In the genomic region with DNA sequence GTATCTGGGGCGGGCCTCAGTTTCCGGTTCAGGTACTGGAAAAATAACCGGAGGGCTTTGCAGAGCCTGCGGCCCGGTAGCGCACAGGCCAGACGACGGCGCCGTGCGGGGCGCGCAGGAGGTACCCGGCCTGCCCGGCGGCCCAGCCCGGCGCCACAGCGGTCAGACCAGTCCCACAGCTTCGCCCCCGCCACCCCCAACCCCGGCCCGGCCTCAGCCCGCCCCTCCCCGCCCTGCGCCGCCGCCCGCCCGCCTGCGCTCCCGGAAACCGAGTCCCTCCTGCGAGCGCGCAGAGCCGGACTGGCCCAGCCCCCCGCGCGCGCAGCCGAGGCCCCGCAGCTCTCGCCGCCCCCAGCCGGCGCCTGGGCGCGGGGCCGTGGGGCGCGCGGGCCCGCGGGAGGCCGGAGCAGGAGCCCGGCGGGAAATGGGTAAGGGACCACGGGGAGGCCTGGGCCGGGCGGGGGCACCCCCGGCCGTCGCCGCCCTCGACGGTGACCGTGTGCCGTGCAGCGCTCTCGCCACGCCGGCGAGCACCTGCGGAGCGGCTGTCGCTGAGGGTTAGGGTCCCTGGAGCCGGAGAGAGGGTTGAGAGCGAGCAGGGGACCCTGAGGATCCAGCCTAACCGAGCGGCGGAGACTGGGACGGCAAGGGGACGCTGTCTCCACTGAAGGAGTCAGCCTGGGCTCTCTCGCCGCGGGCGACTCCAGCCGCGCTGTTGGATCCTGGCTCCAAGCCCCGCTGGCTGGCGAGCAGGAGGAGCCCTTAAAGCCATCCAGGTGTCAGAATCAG, we compare ENCODE assay signal across 9 cellular contexts. TPM values are rescaled to one million over a fixed set of nuclear protein-coding genes. Genes with fewer than 3 reads are reported as not detected.
DNase-seq lines count a peak whose midpoint lies in the region; ATAC-seq, FAIRE-seq and TF ChIP-seq lines count a peak whose summit lies in the region.
"Had no signal": no experiment of that assay in that cellular context is flagged by ENCODE, and none has a peak within 500 bp of the region (broad histone marks: within the 10 kb centered on the region; RNA-seq: fewer than 3 reads in every experiment).

No MANE protein-coding gene starts in this region.

- TF ChIP-seq RAD21 in A549 (conservative IDR thresholded peaks at IDR 0.05 in 1 of 2, IDR thresholded peaks at IDR 0.05 in 1 of 2), result no peak

- H3K9ac ChIP-seq in duodenal mucosa (ENCODE audit: low read depth in 1 of 2, low read length in 2 of 2), result peak overlapping the region; percentile 85 to 88

- peaks cover 16% of the 10 kb centered on the region for H3K4me1 Mint-ChIP-seq in T-helper 2 cell treated with Interferon-gamma antibody and Interleukin-4, amounts not matched to agents 5 μg/mL and 100 μg/mL, for 36 hours (ENCODE audit: low read depth)

- H3K27me3 ChIP-seq in HL-60 (ENCODE audit: insufficient read depth, poor library complexity, severe bottlenecking) (no peaks in the 10 kb centered on the region), duodenal mucosa (ENCODE audit: control insufficient read depth in 1 of 2, insufficient read depth in 2 of 2, low read length in 2 of 2) (no peaks in the 10 kb centered on the region), mononuclear cell (ENCODE audit: insufficient read depth, low read length) (peaks cover 3% of the 10 kb centered on the region)

- no peak for FAIRE-seq in A549 (lab: Jason Lieb, UNC)

- CTCF ChIA-PET in A549 (lab: Yijun Ruan, JAX), result interaction anchor here (1.2 to 5.6 kb wide), 6 partner anchors 13 to 233 kb away, joined by 4 to 46 read pairs (median 7); no protein-coding TSS in a partner anchor

- H3K4me3 Mint-ChIP-seq in T-helper 2 cell treated with Interferon-gamma antibody and Interleukin-4, amounts not matched to agents 5 μg/mL and 100 μg/mL, for 36 hours, result peak overlapping the region; percentile 90

- no peak for DNase-seq in A549 (ENCODE audit: low read depth in 1 of 2, low spot score in 1 of 2)
- no peak for DNase-seq in HL-60 (ENCODE audit: low read depth in 1 of 2, low spot score in 1 of 2)
- peak; percentile 51 for DNase-seq in T-helper 2 cell treated with Interferon-gamma antibody and Interleukin-4, amounts not matched to agents 5 μg/mL and 100 μg/mL, for 36 hours (ENCODE audit: low spot score)
- peak; percentile 78 for DNase-seq in ureter (ENCODE audit: low spot score)

- POLR2A ChIA-PET in A549 (lab: Yijun Ruan, JAX), result interaction anchor here (0.9 to 2.0 kb wide), 3 partner anchors 9 to 42 kb away, joined by 3 to 7 read pairs (median 5); no protein-coding TSS in a partner anchor

- WGBS in A549 (ENCODE audit: missing lambda C conversion rate), result 25% methylated on average over 27 of the region's 92 CpGs

- H3K9me3 ChIP-seq in A549, result no peaks in the 10 kb centered on the region
- H3K9me3 ChIP-seq in duodenal mucosa (ENCODE audit: control insufficient read depth in 1 of 2, low read length in 2 of 2), result no peaks in the 10 kb centered on the region
- no peaks in the 10 kb centered on the region for H3K9me3 ChIP-seq in mononuclear cell (ENCODE audit: low read depth, low read length)

- H3K36me3 ChIP-seq in duodenal mucosa (ENCODE audit: control insufficient read depth in 1 of 2, insufficient read depth in 2 of 2, low read length in 2 of 2), result no peaks in the 10 kb centered on the region

- H3K9me3 Mint-ChIP-seq in T-helper 2 cell treated with Interferon-gamma antibody and Interleukin-4, amounts not matched to agents 5 μg/mL and 100 μg/mL, for 36 hours, result no peaks in the 10 kb centered on the region

- H3K4me1 ChIP-seq in A549, result peaks cover 23% of the 10 kb centered on the region
- peaks cover 19 to 26% of the 10 kb centered on the region in 2 donors for H3K4me1 ChIP-seq in duodenal mucosa (ENCODE audit: control insufficient read depth in 1 of 2, insufficient read depth in 2 of 2, low read length in 2 of 2)
- H3K4me1 ChIP-seq in mononuclear cell (ENCODE audit: insufficient read depth, low read length), result peaks cover 19% of the 10 kb centered on the region

- ATAC-seq in A549, result peak; percentile 69 to 81
- peak; percentile 77 for ATAC-seq in GM18505 (IDR thresholded peaks at IDR 0.05; ENCODE audit: unreplicated experiment)
- ATAC-seq in HG03520 (IDR thresholded peaks at IDR 0.05; ENCODE audit: unreplicated experiment), result no peak

- H3K4me2 ChIP-seq in A549, result peak overlapping the region; percentile 87

- H3K27ac Mint-ChIP-seq in T-helper 2 cell treated with Interferon-gamma antibody and Interleukin-4, amounts not matched to agents 5 μg/mL and 100 μg/mL, for 36 hours, result peak overlapping the region; percentile 57

- H3K4me3 ChIP-seq in A549 (peak overlapping the region; percentile 66), HL-60 (replicated peaks; ENCODE audit: insufficient read depth, low read length) (peak overlapping the region; percentile 32), duodenal mucosa (ENCODE audit: low read depth in 1 of 2, low read length in 2 of 2) (peak overlapping the region; percentile 72 to 83), mononuclear cell (ENCODE audit: low read length) (peak overlapping the region; percentile 52)

- H3K27ac ChIP-seq in A549, result peak overlapping the region; percentile 85 to 96
- H3K27ac ChIP-seq in HL-60 (replicated peaks), result no peak overlapping the region
- H3K27ac ChIP-seq in duodenal mucosa (ENCODE audit: low read depth, low read length), result peak overlapping the region; percentile 57

- no peak for TF ChIP-seq EP300 in A549 (IDR thresholded peaks at IDR 0.05)

- H3K36me3 Mint-ChIP-seq in T-helper 2 cell treated with Interferon-gamma antibody and Interleukin-4, amounts not matched to agents 5 μg/mL and 100 μg/mL, for 36 hours (ENCODE audit: low read depth), result peaks cover 3% of the 10 kb centered on the region

- peaks cover 15% of the 10 kb centered on the region for H3K27me3 Mint-ChIP-seq in T-helper 2 cell treated with Interferon-gamma antibody and Interleukin-4, amounts not matched to agents 5 μg/mL and 100 μg/mL, for 36 hours (ENCODE audit: low read depth)

- no peak; the same call in 1 of the 2 replicates for TF ChIP-seq POLR2A in A549 (IDR thresholded peaks at IDR 0.05; ENCODE audit: low read length)
- peak; percentile 41 for TF ChIP-seq POLR2A in GM18505 (IDR thresholded peaks at IDR 0.05; ENCODE audit: borderline replicate concordance, extremely low read depth, insufficient read depth, insufficient read length)

- TF ChIP-seq CTCF in A549 (IDR thresholded peaks at IDR 0.05) (no peak), HL-60 (IDR thresholded peaks at IDR 0.05; ENCODE audit: insufficient read depth, low read length) (no peak)

TF ChIP-seq in A549, 52 proteins besides CTCF, POLR2A, EP300 and RAD21:
- TF ChIP-seq, protein P1, sequence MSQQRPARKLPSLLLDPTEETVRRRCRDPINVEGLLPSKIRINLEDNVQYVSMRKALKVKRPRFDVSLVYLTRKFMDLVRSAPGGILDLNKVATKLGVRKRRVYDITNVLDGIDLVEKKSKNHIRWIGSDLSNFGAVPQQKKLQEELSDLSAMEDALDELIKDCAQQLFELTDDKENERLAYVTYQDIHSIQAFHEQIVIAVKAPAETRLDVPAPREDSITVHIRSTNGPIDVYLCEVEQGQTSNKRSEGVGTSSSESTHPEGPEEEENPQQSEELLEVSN (IDR thresholded peaks at IDR 0.05; ENCODE audit: borderline replicate concordance, low read depth), result 0 out of 2 replicates have a peak, but pooled peaks have one; percentile 29
- TF ChIP-seq CBX8 (IDR thresholded peaks at IDR 0.05), result no peak
- TF ChIP-seq FOSB (CRISPR knock-in tag; IDR thresholded peaks at IDR 0.05), result no peak
- TF ChIP-seq KDM1A (IDR thresholded peaks at IDR 0.05; ENCODE audit: low read depth), result no peak
- no peak for TF ChIP-seq MAFK (IDR thresholded peaks at IDR 0.05; ENCODE audit: partially characterized antibody)
- no peak for TF ChIP-seq FOXS1 (CRISPR knock-in tag; IDR thresholded peaks at IDR 0.05)
- TF ChIP-seq NR3C1 (IDR thresholded peaks at IDR 0.05), result no peak
- TF ChIP-seq KDM5A (IDR thresholded peaks at IDR 0.05), result no peak
- TF ChIP-seq, protein P2, sequence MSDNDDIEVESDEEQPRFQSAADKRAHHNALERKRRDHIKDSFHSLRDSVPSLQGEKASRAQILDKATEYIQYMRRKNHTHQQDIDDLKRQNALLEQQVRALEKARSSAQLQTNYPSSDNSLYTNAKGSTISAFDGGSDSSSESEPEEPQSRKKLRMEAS (IDR thresholded peaks at IDR 0.05), result peak; percentile 65
- TF ChIP-seq, protein P3, sequence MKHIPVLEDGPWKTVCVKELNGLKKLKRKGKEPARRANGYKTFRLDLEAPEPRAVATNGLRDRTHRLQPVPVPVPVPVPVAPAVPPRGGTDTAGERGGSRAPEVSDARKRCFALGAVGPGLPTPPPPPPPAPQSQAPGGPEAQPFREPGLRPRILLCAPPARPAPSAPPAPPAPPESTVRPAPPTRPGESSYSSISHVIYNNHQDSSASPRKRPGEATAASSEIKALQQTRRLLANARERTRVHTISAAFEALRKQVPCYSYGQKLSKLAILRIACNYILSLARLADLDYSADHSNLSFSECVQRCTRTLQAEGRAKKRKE (CRISPR knock-in tag; IDR thresholded peaks at IDR 0.05; ENCODE audit: low read depth), result no peak
- no peak for TF ChIP-seq CBX2 (IDR thresholded peaks at IDR 0.05; ENCODE audit: borderline replicate concordance, low read depth)
- no peak for TF ChIP-seq JUNB (IDR thresholded peaks at IDR 0.05)
- no peak for TF ChIP-seq TP53 (CRISPR knock-in tag; IDR thresholded peaks at IDR 0.05)
- TF ChIP-seq NPAS2 (CRISPR knock-in tag; IDR thresholded peaks at IDR 0.05; ENCODE audit: borderline replicate concordance), result no peak
- TF ChIP-seq PHF8 (IDR thresholded peaks at IDR 0.05; ENCODE audit: borderline replicate concordance, low read depth), result no peak
- TF ChIP-seq HOXA7 (CRISPR knock-in tag; IDR thresholded peaks at IDR 0.05), result no peak

RNA-seq across cellular contexts. Expression of a gene that starts 16.5 kb away (rescaled TPM):
- polyA plus RNA-seq in A549 (2011; rRNA removed) (5.4 and 6.7 TPM in 2 replicates), A549 (2017; fragmentation: RNase III; extraction: RNeasy Plus Mini Kit Qiagen cat#74134 plus additional on column Dnase treatment) (13.9 to 21.6 TPM (median 21.1 TPM) in 3 replicates)
- 4.3 and 5.3 TPM in 2 replicates for polyA plus RNA-seq in A549 (2012; cell fraction: cytosol; rRNA removed)
- polyA plus RNA-seq in A549 (2012; cell fraction: nucleus; rRNA removed), result 5.9 and 6.1 TPM in 2 replicates
- 8.2 and 8.3 TPM in 2 replicates for polyA minus RNA-seq in A549 (2011; rRNA and poly(A)+ RNA removed)
- total RNA-seq in mononuclear cell (47.2 TPM), ureter (55.1 TPM)

RNA-seq across cellular contexts. Expression of a gene that starts 29.9 kb away (rescaled TPM):
- polyA plus RNA-seq in A549 (2011; rRNA removed), result not detected in 2 replicates
- not detected in 2 replicates for polyA plus RNA-seq in A549 (2012; cell fraction: cytosol; rRNA removed)
- polyA plus RNA-seq in A549 (2012; cell fraction: nucleus; rRNA removed), result 0.12 TPM in 1 of 2 replicates, not detected in the other
- 0.13 TPM in 1 of 3 replicates, not detected in the others for polyA plus RNA-seq in A549 (2017; fragmentation: RNase III; extraction: RNeasy Plus Mini Kit Qiagen cat#74134 plus additional on column Dnase treatment)
- polyA minus RNA-seq in A549 (2011; rRNA and poly(A)+ RNA removed), result not detected in 2 replicates
- 203 TPM for total RNA-seq in mononuclear cell
- total RNA-seq in ureter, result 80.2 TPM
- total RNA-seq: glomerular endothelial cell had no signal

Comparison
In these comparisons a context has a peak if more than half of its experiments do, and no peak if none do; other contexts are left out.
1. DNase-seq: peak in T-helper 2 cell treated with Interferon-gamma antibody and Interleukin-4, amounts not matched to agents 5 μg/mL and 100 μg/mL, for 36 hours (single experiment) and ureter (single experiment); none in A549 (0 of 2) and HL-60 (0 of 2).
2. Peak in every context shown above with its lines, with median percentiles within 50 percentile points of each other: H3K4me3 ChIP-seq.